2 cellular contexts compared by ENCODE assay signal in genomic region chr18:908631-909621, GRCh38.
TF ChIP-seq lines count a peak whose summit lies in the region.

No MANE protein-coding gene starts in this region.

TF ChIP-seq in SK-N-SH, 30 proteins besides CTCF, POLR2A, EP300 and RAD21 (continued from another document):
- TF ChIP-seq NRF1 (IDR thresholded peaks at IDR 0.05; ENCODE audit: low read depth, low read length): no peak
TF ChIP-seq in SK-N-SH: peak in this region for 0.

TF ChIP-seq in SK-N-SH treated with all-trans-retinoic acid at 6 μM for 48 hours, 23 proteins besides CTCF, POLR2A, EP300 and RAD21 (continued from another document):
- TF ChIP-seq CREB5 (CRISPR knock-in tag; IDR thresholded peaks at IDR 0.05; ENCODE audit: low read depth) (no peak), TSHZ2 (CRISPR knock-in tag; IDR thresholded peaks at IDR 0.05) (no peak), ESRRG (CRISPR knock-in tag; IDR thresholded peaks at IDR 0.05) (no peak)
